In genomic region chr17:50627782-50628601, GRCh38 we compare ENCODE assay signal across 1 cellular context.
TF ChIP-seq lines count a peak whose summit lies in the region.

No MANE protein-coding gene starts in this region.

TF ChIP-seq in WTC11, 78 proteins besides CTCF, POLR2A, EP300 and RAD21 (continued from another document):
- TF ChIP-seq FOXP4 (CRISPR knock-in tag; IDR thresholded peaks at IDR 0.05) (no peak), FOXJ3 (CRISPR knock-in tag; IDR thresholded peaks at IDR 0.05; ENCODE audit: borderline replicate concordance) (no peak)
